Comparison of ENCODE assay signal across 8 cellular contexts in genomic region chr11:63961608-63962412, GRCh38. TPM values are rescaled to one million over a fixed set of nuclear protein-coding genes. Genes with fewer than 3 reads are reported as not detected.
DNase-seq lines count a peak whose midpoint lies in the region; TF ChIP-seq lines count a peak whose summit lies in the region.

No MANE protein-coding gene starts in this region.

- TF ChIP-seq POLR2A in transverse colon (IDR thresholded peaks at IDR 0.05) (no peak), adrenal gland (IDR thresholded peaks at IDR 0.05) (no peak)

- POLR2A ChIA-PET in HEK293T (lab: Yijun Ruan, JAX) = interaction anchor here (1.1 kb wide), 1 partner anchor 12 kb away, joined by 3 read pairs; the partner anchor contains the start of gene COX8A

- H3K36me3 ChIP-seq in transverse colon (no peaks in the 10 kb centered on the region), adrenal gland (replicated peaks in 1 of 2) (no peaks in the 10 kb centered on the region)

- H3K27ac Mint-ChIP-seq in activated naive CD4-positive, alpha-beta T cell treated with anti-CD3 and anti-CD28 coated beads, Interleukin-2, amount 50 U/mL, for 24 hours = peak overlapping the region; percentile 65

- H3K4me1 Mint-ChIP-seq in activated naive CD4-positive, alpha-beta T cell treated with anti-CD3 and anti-CD28 coated beads, Interleukin-2, amount 50 U/mL, for 24 hours = peaks cover 5% of the 10 kb centered on the region

- no peaks in the 10 kb centered on the region for H3K36me3 Mint-ChIP-seq in activated naive CD4-positive, alpha-beta T cell treated with anti-CD3 and anti-CD28 coated beads, Interleukin-2, amount 50 U/mL, for 24 hours

- no peaks in the 10 kb centered on the region for H3K9me3 Mint-ChIP-seq in activated naive CD4-positive, alpha-beta T cell treated with anti-CD3 and anti-CD28 coated beads, Interleukin-2, amount 50 U/mL, for 24 hours

- no peak for TF ChIP-seq EP300 in transverse colon (IDR thresholded peaks at IDR 0.05; ENCODE audit: low read depth)

- TF ChIP-seq CTCF in fibroblast of villous mesenchyme (IDR thresholded peaks at IDR 0.05; ENCODE audit: insufficient read depth, low read depth, low read length) (no peak), transverse colon (IDR thresholded peaks at IDR 0.05) (no peak), adrenal gland (IDR thresholded peaks at IDR 0.05) (no peak)

- intact Hi-C loops in transverse colon (cut with DNase I; ENCODE audit: low total_unique reads) (no loop called here), adrenal gland (cut with DNase I) (no loop called here)

- no peaks in the 10 kb centered on the region for H3K9me3 ChIP-seq in transverse colon
- H3K9me3 ChIP-seq in adrenal gland (replicated peaks in 1 of 3) = no peaks in the 10 kb centered on the region

- no peaks in the 10 kb centered on the region for H3K4me1 ChIP-seq in transverse colon
- no peaks in the 10 kb centered on the region for H3K4me1 ChIP-seq in adrenal gland (replicated peaks in 1 of 2)

- WGBS in transverse colon (ENCODE audit: low coverage in 1 of 2), 2 donors = 44% methylated on average over 19 of the region's 19 CpGs; no CpG with 5 or more reads in 1 of the 2 donors
- WGBS in adrenal gland, 4 donors = 43 to 57% (median 45%) methylated on average over 6 to 19 of the region's 19 CpGs

- H3K27ac ChIP-seq in transverse colon = no peak overlapping the region
- no peak overlapping the region for H3K27ac ChIP-seq in adrenal gland

- CTCF ChIA-PET in HEK293T (lab: Yijun Ruan, JAX) = interaction anchor here (0.6 to 3.4 kb wide), 2 partner anchors 16 to 18 kb away, joined by 3 to 10 read pairs; no protein-coding TSS in a partner anchor

- H3K27me3 ChIP-seq in transverse colon (no peaks in the 10 kb centered on the region), adrenal gland (no peaks in the 10 kb centered on the region)

- in situ Hi-C loops in transverse colon (cut with MboI; ENCODE audit: low pct_ligation_motif_present in 1 of 4, low pct_unique_long_range_greater_than_20kb in 1 of 4, low sequenced_read_pairs in 3 of 4) = no loop called here

- no peak for DNase-seq in activated naive CD4-positive, alpha-beta T cell treated with anti-CD3 and anti-CD28 coated beads, Interleukin-2, amount 50 U/mL, for 16 hours
- peak; percentile 9 for DNase-seq in NCI-H748 treated with DMSO at 0.1 percent for 48 hours (lab: John Stamatoyannopoulos, UW)
- peak; percentile 87 for DNase-seq in fibroblast of villous mesenchyme (ENCODE audit: low read depth)
- DNase-seq in transverse colon = peak; percentile 20
- DNase-seq in adrenal gland = no peak
- no peak for DNase-seq in activated T-cell treated with anti-CD3 and anti-CD28 coated beads, Interleukin-2, amount 50 U/mL, for 48 hours
- DNase-seq in HEK293T (ENCODE audit: extremely low spot score) = no peak

- H3K4me3 Mint-ChIP-seq in activated naive CD4-positive, alpha-beta T cell treated with anti-CD3 and anti-CD28 coated beads, Interleukin-2, amount 50 U/mL, for 24 hours = no peak overlapping the region

- H3K4me3 ChIP-seq in fibroblast of villous mesenchyme (ENCODE audit: low read depth, low read length) (no peak overlapping the region), transverse colon (no peak overlapping the region), adrenal gland (no peak overlapping the region)

- no peaks in the 10 kb centered on the region for H3K27me3 Mint-ChIP-seq in activated naive CD4-positive, alpha-beta T cell treated with anti-CD3 and anti-CD28 coated beads, Interleukin-2, amount 50 U/mL, for 24 hours

TF ChIP-seq in HEK293T, 16 proteins besides CTCF, POLR2A, EP300 and RAD21:
- TF ChIP-seq FOXA1 (IDR thresholded peaks at IDR 0.05) (no peak), HDGF (IDR thresholded peaks at IDR 0.05; ENCODE audit: borderline replicate concordance) (no peak), ARNT (IDR thresholded peaks at IDR 0.05) (no peak), SP1 (IDR thresholded peaks at IDR 0.05) (no peak), BHLHE40 (IDR thresholded peaks at IDR 0.05; ENCODE audit: borderline replicate concordance) (no peak), FOXK2 (IDR thresholded peaks at IDR 0.05) (no peak), ZNF384 (IDR thresholded peaks at IDR 0.05) (no peak), NFRKB (IDR thresholded peaks at IDR 0.05) (no peak), CTBP1 (IDR thresholded peaks at IDR 0.05; ENCODE audit: borderline replicate concordance) (no peak), SUZ12 (IDR thresholded peaks at IDR 0.05) (no peak), TARDBP (IDR thresholded peaks at IDR 0.05) (no peak), FOXM1 (IDR thresholded peaks at IDR 0.05; ENCODE audit: borderline replicate concordance) (no peak), L3MBTL2 (conservative IDR thresholded peaks at IDR 0.05) (no peak), ELF4 (IDR thresholded peaks at IDR 0.05) (no peak), LEF1 (IDR thresholded peaks at IDR 0.05; ENCODE audit: borderline replicate concordance) (no peak)
- TF ChIP-seq, protein P1, sequence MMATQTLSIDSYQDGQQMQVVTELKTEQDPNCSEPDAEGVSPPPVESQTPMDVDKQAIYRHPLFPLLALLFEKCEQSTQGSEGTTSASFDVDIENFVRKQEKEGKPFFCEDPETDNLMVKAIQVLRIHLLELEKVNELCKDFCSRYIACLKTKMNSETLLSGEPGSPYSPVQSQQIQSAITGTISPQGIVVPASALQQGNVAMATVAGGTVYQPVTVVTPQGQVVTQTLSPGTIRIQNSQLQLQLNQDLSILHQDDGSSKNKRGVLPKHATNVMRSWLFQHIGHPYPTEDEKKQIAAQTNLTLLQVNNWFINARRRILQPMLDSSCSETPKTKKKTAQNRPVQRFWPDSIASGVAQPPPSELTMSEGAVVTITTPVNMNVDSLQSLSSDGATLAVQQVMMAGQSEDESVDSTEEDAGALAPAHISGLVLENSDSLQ (IDR thresholded peaks at IDR 0.05) = no peak

RNA-seq across cellular contexts. Expression of gene COX8A, which starts 12.6 kb away (rescaled TPM):
- total RNA-seq in fibroblast of villous mesenchyme (225 and 447 TPM in 2 replicates), transverse colon (1,000 to 10,000 TPM in 2 of 4 donors, 100 to 1,000 TPM in 2; 471 to 1,475 (median 1,057) TPM), adrenal gland (100 to 1,000 TPM; 390 to 690 (median 426) TPM)
- polyA plus RNA-seq in adrenal gland = 100 to 1,000 TPM; 279 to 810 (median 358) TPM

RNA-seq across cellular contexts. Expression of gene NAA40, which starts 23.0 kb away (rescaled TPM):
- total RNA-seq in fibroblast of villous mesenchyme (13.5 and 16.4 TPM in 2 replicates), transverse colon (10 to 100 TPM; 25.8 to 36.6 (median 34.3) TPM), adrenal gland (10 to 100 TPM; 11.6 to 61.3 (median 20.0) TPM)
- polyA plus RNA-seq in adrenal gland = 10 to 100 TPM; 13.0 to 37.0 (median 29.7) TPM

RNA-seq across cellular contexts. Expression of gene OTUB1, which starts 24.4 kb away (rescaled TPM):
- total RNA-seq in fibroblast of villous mesenchyme (36.4 and 38.0 TPM in 2 replicates), transverse colon (100 to 1,000 TPM in 1 of 4 donors, 10 to 100 TPM in 3; 52.7 to 114 (median 79.4) TPM), adrenal gland (10 to 100 TPM; 41.4 to 93.7 (median 67.7) TPM)
- polyA plus RNA-seq in adrenal gland = 10 to 100 TPM; 59.7 to 70.6 (median 60.5) TPM

RNA-seq across cellular contexts. Expression of gene RCOR2, which starts 44.8 kb away (rescaled TPM):
- total RNA-seq in fibroblast of villous mesenchyme = 1.7 and 3.2 TPM in 2 replicates
- under 1 TPM in 2 of 4 donors, not detected in 2; 0.64 to 0.82 TPM for total RNA-seq in transverse colon
- 1 to 10 TPM in 5 of 8 donors, under 1 TPM in 1, not detected in 2; 0.52 to 1.8 (median 1.2) TPM for total RNA-seq in adrenal gland
- polyA plus RNA-seq in adrenal gland = 1 to 10 TPM in 1 of 3 donors, under 1 TPM in 2; 0.33 to 4.5 (median 0.64) TPM

Comparison
In these comparisons a context has a peak if more than half of its experiments do, and no peak if none do; other contexts are left out.
1. DNase-seq: peak in NCI-H748 treated with DMSO at 0.1 percent for 48 hours (single experiment), fibroblast of villous mesenchyme (single experiment) and transverse colon (single experiment); none in activated naive CD4-positive, alpha-beta T cell treated with anti-CD3 and anti-CD28 coated beads, Interleukin-2, amount 50 U/mL, for 16 hours (single experiment), adrenal gland (0 of 7), activated T-cell treated with anti-CD3 and anti-CD28 coated beads, Interleukin-2, amount 50 U/mL, for 48 hours (0 of 2) and HEK293T (single experiment).